In genomic region chr5:96125335-96125891, GRCh38 we compare ENCODE assay signal across 18 cellular contexts.
A peak's percentile ranks its signal among the peaks of the same experiment; 100 is the strongest.
DNase-seq lines count a peak whose midpoint lies in the region; TF ChIP-seq lines count a peak whose summit lies in the region.
"Had no signal": no experiment of that assay in that cellular context is flagged by ENCODE, and none has a peak within 500 bp of the region (broad histone marks: within the 10 kb centered on the region; RNA-seq: fewer than 3 reads in every experiment).

No MANE protein-coding gene starts in this region.

- H4K91ac ChIP-seq in neuronal stem cell (ENCODE audit: low read depth, low read length, poor library complexity) = no peak overlapping the region

- H2AK5ac ChIP-seq in neuronal stem cell (ENCODE audit: low read depth, low read length) = no peak overlapping the region

- no TSS peak for BruUV-seq in Caco-2 (replicated peaks; lab: Mats Ljungman, UMichigan)

- no peaks in the 10 kb centered on the region for H3K36me3 Mint-ChIP-seq in Caco-2 (ENCODE audit: insufficient read depth, unreplicated experiment)
- H3K36me3 Mint-ChIP-seq: type B pancreatic cell had no signal

- H2BK5ac ChIP-seq in neuronal stem cell (ENCODE audit: low read length) = no peak overlapping the region

- H3K27me3 Mint-ChIP-seq in Caco-2 (ENCODE audit: insufficient read depth, unreplicated experiment) = no peaks in the 10 kb centered on the region
- H3K27me3 Mint-ChIP-seq: type B pancreatic cell had no signal

- H3K27me3 ChIP-seq in Caco-2 (replicated peaks; ENCODE audit: control insufficient read depth, insufficient read depth, low read length) (no peaks in the 10 kb centered on the region), cardiac muscle cell (no peaks in the 10 kb centered on the region), neuronal stem cell (ENCODE audit: control insufficient read depth in 3 of 3, insufficient read depth in 3 of 3, low read depth in 1 of 3, low read length in 3 of 3) (no peaks in the 10 kb centered on the region)
- H3K27me3 ChIP-seq: ovary had no signal

- no peak overlapping the region for H2BK120ac ChIP-seq in neuronal stem cell (ENCODE audit: low read depth, low read length)

- H3K4me2 ChIP-seq in neuronal stem cell (ENCODE audit: insufficient read depth, low read length, poor library complexity, severe bottlenecking) = no peak overlapping the region

- H2BK12ac ChIP-seq in neuronal stem cell (ENCODE audit: low read length) = no peak overlapping the region

- intact Hi-C loops in Caco-2 (cut with micrococcal nuclease; ENCODE audit: unreplicated experiment) = no loop called here

- peak overlapping the region; percentile 18 for H2AFZ ChIP-seq in neuronal stem cell (ENCODE audit: low read length)

- POLR2A ChIA-PET in Caco-2 (lab: Charles Lee) = no interaction called here

- no CpG with 5 or more reads among the region's 4 CpGs for WGBS in neuronal stem cell (ENCODE audit: extremely low coverage in 2 of 2, insufficient read length in 2 of 2, insufficient replicate concordance in 1 of 2), 2 donors

- no peak overlapping the region for H3K9ac ChIP-seq in neuronal stem cell (ENCODE audit: low read depth, low read length, poor library complexity)

- DNase-seq in Caco-2 = no peak
- DNase-seq in cardiac muscle cell (ENCODE audit: low read depth in 1 of 2, low spot score in 1 of 2) = peak; percentile 16 to 59
- no peak for DNase-seq in neuronal stem cell (ENCODE audit: low spot score)
- no peak for DNase-seq in NCI-H1105 (lab: John Stamatoyannopoulos, UW)
- no peak for DNase-seq in NCI-H2107 (lab: John Stamatoyannopoulos, UW)
- DNase-seq in DMS53 (lab: John Stamatoyannopoulos, UW) = no peak
- no peak for DNase-seq in SK-N-DZ (ENCODE audit: low spot score)
- DNase-seq: activated CD8-positive, alpha-beta memory T cell treated with anti-CD3 and anti-CD28 coated beads for 24 hours; activated gamma-delta T cell; AML-193; hippocampal formation; NCI-H748 treated with DMSO at 0.1 percent for 48 hours; ovary; SHP77 had no signal

- H3K23ac ChIP-seq in neuronal stem cell (ENCODE audit: low read depth, low read length, poor library complexity) = no peak overlapping the region

- no peak overlapping the region for H4K8ac ChIP-seq in neuronal stem cell (ENCODE audit: low read depth, low read length)

- no peak overlapping the region for H3K18ac ChIP-seq in neuronal stem cell (ENCODE audit: low read length)

- no peak overlapping the region for H3K14ac ChIP-seq in neuronal stem cell (ENCODE audit: low read length)

- H3K27ac Mint-ChIP-seq in Caco-2 (ENCODE audit: unreplicated experiment) = no peak overlapping the region
- H3K27ac Mint-ChIP-seq: type B pancreatic cell had no signal

- no peaks in the 10 kb centered on the region for H3K36me3 ChIP-seq in Caco-2 (ENCODE audit: control insufficient read depth, insufficient read depth, low read length)
- H3K36me3 ChIP-seq in cardiac muscle cell = no peaks in the 10 kb centered on the region
- no peaks in the 10 kb centered on the region for H3K36me3 ChIP-seq in neuronal stem cell (replicated peaks in 1 of 2; ENCODE audit: control insufficient read depth in 2 of 2, insufficient read depth in 2 of 2, low read length in 2 of 2)
- H3K36me3 ChIP-seq: ovary had no signal

- H3K4me1 ChIP-seq in Caco-2 = peaks cover 21% of the 10 kb centered on the region
- H3K4me1 ChIP-seq in cardiac muscle cell (ENCODE audit: low read depth) = peaks cover 13% of the 10 kb centered on the region
- peaks cover 0 to 1% of the 10 kb centered on the region in 2 donors for H3K4me1 ChIP-seq in neuronal stem cell (ENCODE audit: control insufficient read depth in 2 of 2, insufficient read depth in 1 of 2, low read depth in 1 of 2, low read length in 2 of 2)

- H3K4me3 Mint-ChIP-seq in Caco-2 (ENCODE audit: unreplicated experiment) = peak overlapping the region; percentile 19
- H3K4me3 Mint-ChIP-seq: type B pancreatic cell had no signal

- H3K9me3 Mint-ChIP-seq in Caco-2 (ENCODE audit: unreplicated experiment) = no peaks in the 10 kb centered on the region
- H3K9me3 Mint-ChIP-seq: type B pancreatic cell had no signal

- H3K4ac ChIP-seq in neuronal stem cell (ENCODE audit: low read length) = no peak overlapping the region

- no peak overlapping the region for H2BK15ac ChIP-seq in neuronal stem cell (ENCODE audit: low read length)

- CTCF ChIA-PET in Caco-2 (lab: Charles Lee) = no interaction called here

- no peaks in the 10 kb centered on the region for H3K79me1 ChIP-seq in neuronal stem cell (ENCODE audit: low read depth, low read length)

- H3K4me3 ChIP-seq in Caco-2 (ENCODE audit: low read depth, low read length) (no peak overlapping the region), cardiac muscle cell (no peak overlapping the region), neuronal stem cell (ENCODE audit: low read length in 2 of 2) (no peak overlapping the region)
- H3K4me3 ChIP-seq: K562, lung, ovary had no signal

- H3K4me1 Mint-ChIP-seq in Caco-2 (ENCODE audit: low read depth, unreplicated experiment) = peaks cover 25% of the 10 kb centered on the region

- TF ChIP-seq CTCF in Caco-2 (IDR thresholded peaks at IDR 0.05; ENCODE audit: insufficient read depth in 1 of 2, low read depth in 1 of 2, low read length in 1 of 2, severe bottlenecking in 1 of 2, unreplicated experiment in 1 of 2) (no peak), VCaP (conservative IDR thresholded peaks at IDR 0.05) (no peak), cardiac muscle cell (IDR thresholded peaks at IDR 0.05; ENCODE audit: low read depth, low read length) (no peak)

- H3K27ac ChIP-seq in VCaP (peak overlapping the region; percentile 42), cardiac muscle cell (no peak overlapping the region), neuronal stem cell (replicated peaks; ENCODE audit: low read length) (no peak overlapping the region)
- H3K27ac ChIP-seq: ovary had no signal

- H3K9me3 ChIP-seq in Caco-2 (no peaks in the 10 kb centered on the region), cardiac muscle cell (ENCODE audit: low read depth) (no peaks in the 10 kb centered on the region), neuronal stem cell (replicated peaks in 1 of 2; ENCODE audit: control insufficient read depth in 2 of 2, insufficient read depth in 1 of 2, low read depth in 1 of 2, low read length in 2 of 2) (peaks cover 0 to 2% of the 10 kb centered on the region in 2 donors)
- H3K9me3 ChIP-seq: ovary had no signal

Comparison
In these comparisons a context has a peak if more than half of its experiments do, and no peak if none do; other contexts are left out.
1. DNase-seq: peak in cardiac muscle cell (2 of 2); none in Caco-2 (0 of 2), neuronal stem cell (single experiment), NCI-H1105 (single experiment), NCI-H2107 (single experiment), DMS53 (single experiment) and SK-N-DZ (single experiment).